ENCODE assay signal across 8 cellular contexts in genomic region chr2:108988796-108989713, GRCh38. TPM values are rescaled to one million over a fixed set of nuclear protein-coding genes. Genes with fewer than 3 reads are reported as not detected.
DNase-seq lines count a peak whose midpoint lies in the region; ATAC-seq and TF ChIP-seq lines count a peak whose summit lies in the region.

Gene EDAR (minus strand): TSS chr2:108989220. CDS start chr2:108931014, 58,206 bp downstream.

- H3K4me3 ChIP-seq in BE2C (ENCODE audit: low read depth, low read length): no peak within 1 kb of the TSS
- H3K4me3 ChIP-seq in astrocyte of the spinal cord (ENCODE audit: low read depth, low read length): no peak within 1 kb of the TSS

- ATAC-seq in HG03432 (IDR thresholded peaks at IDR 0.05; ENCODE audit: unreplicated experiment) (peak; percentile 62), SK-N-SH treated with all-trans-retinoic acid at 6 μM for 48 hours (peak; percentile 89), HG02759 (IDR thresholded peaks at IDR 0.05; ENCODE audit: unreplicated experiment) (no peak), GM21576 (IDR thresholded peaks at IDR 0.05; ENCODE audit: unreplicated experiment) (no peak)

- no peaks in the 10 kb centered on the region for H3K9me3 ChIP-seq in BE2C

- peak; percentile 47 for DNase-seq in BE2C
- DNase-seq in astrocyte of the spinal cord (ENCODE audit: low read depth, low spot score): peak; percentile 19
- peak; percentile 24 for DNase-seq in iris pigment epithelial cell (ENCODE audit: low read depth)
- DNase-seq in stimulated activated CD4-positive, alpha-beta T cell treated with anti-CD3 and anti-CD28 coated beads, TNF-alpha, amount 100 ng/mL, for 24 hours (ENCODE audit: low read depth in 3 of 3): peak; percentile 15 to 38 (median 18)

- H3K36me3 ChIP-seq in BE2C: no peaks in the 10 kb centered on the region

- TF ChIP-seq CTCF in BE2C (IDR thresholded peaks at IDR 0.05; ENCODE audit: low read depth, low read length): peak; percentile 71
- peak; percentile 65 for TF ChIP-seq CTCF in astrocyte of the spinal cord (IDR thresholded peaks at IDR 0.05; ENCODE audit: low read depth, low read length)

- H3K4me1 ChIP-seq in BE2C: no peaks in the 10 kb centered on the region

- in situ Hi-C loops in astrocyte of the spinal cord (cut with HindIII; ENCODE audit: low sequenced_read_pairs): no loop called here

- no peaks in the 10 kb centered on the region for H3K27me3 ChIP-seq in BE2C

TF ChIP-seq in SK-N-SH treated with all-trans-retinoic acid at 6 μM for 48 hours, 23 proteins besides CTCF, POLR2A, EP300 and RAD21:
- TF ChIP-seq ZNF565 (CRISPR knock-in tag; conservative IDR thresholded peaks at IDR 0.05; ENCODE audit: low read depth): no peak

RNA-seq across cellular contexts. Expression of gene EDAR, which starts in this region (rescaled TPM):
- polyA plus RNA-seq in BE2C (2012; ENCODE audit: insufficient read depth, insufficient read length, low read depth): not detected

Comparison
In these comparisons a context has a peak if more than half of its experiments do, and no peak if none do; other contexts are left out.
1. ATAC-seq: peak in HG03432 (single experiment) and SK-N-SH treated with all-trans-retinoic acid at 6 μM for 48 hours (single experiment); none in HG02759 (single experiment) and GM21576 (single experiment).
2. Peak in every context shown above with its lines, with median percentiles within 50 percentile points of each other: DNase-seq.